In genomic region chr7:27062946-27063345, GRCh38 we compare ENCODE assay signal across 19 cellular contexts. TPM values are rescaled to one million over a fixed set of nuclear protein-coding genes. Genes with fewer than 3 reads are reported as not detected.
"Had no signal": no experiment of that assay in that cellular context is flagged by ENCODE, and none has a peak within 500 bp of the region (broad histone marks: within the 10 kb centered on the region; RNA-seq: fewer than 3 reads in every experiment).

No MANE protein-coding gene starts in this region.

- H3K4me3 ChIP-seq: esophagus squamous epithelium, left ventricle myocardium inferior, lower lobe of right lung, pancreas, smooth muscle cell, suprapubic skin, thyroid gland had no signal

- H3K9me3 ChIP-seq: esophagus squamous epithelium, left ventricle myocardium inferior, lower lobe of right lung, pancreas, suprapubic skin, thyroid gland had no signal

- ATAC-seq: foreskin keratinocyte; lower lobe of right lung; pancreas; right cardiac atrium; stimulated activated effector memory CD8-positive, alpha-beta T cell treated with anti-CD3 and anti-CD28 coated beads, Interleukin-12 subunit alpha, Interleukin-12 subunit beta, amount 100 ng/mL, for 72 hours; stimulated activated naive CD8-positive, alpha-beta T cell treated with anti-CD3 and anti-CD28 coated beads, Interleukin-15, Interleukin-2, amounts not matched to agents 100 U/mL and 50 U/mL, for 24 hours had no signal

- H3K4me2 ChIP-seq: smooth muscle cell had no signal

- H3K27me3 ChIP-seq: esophagus squamous epithelium, foreskin keratinocyte, pancreas, suprapubic skin, thyroid gland had no signal

- H3K27ac ChIP-seq: esophagus squamous epithelium, foreskin keratinocyte, left ventricle myocardium inferior, lower lobe of right lung, pancreas, suprapubic skin, thyroid gland had no signal

- FAIRE-seq: colon, keratinocyte, pancreas, urothelium cell line had no signal

- H3K4me1 ChIP-seq: left ventricle myocardium inferior, lower lobe of right lung, pancreas, suprapubic skin had no signal

- DNase-seq: dermis blood vessel endothelial cell; esophagus squamous epithelium; foreskin keratinocyte; immature natural killer cell; left ventricle myocardium inferior; lower lobe of right lung; occipital lobe; pancreas; right cardiac atrium; stimulated activated CD4-positive, alpha-beta T cell treated with anti-CD3 and anti-CD28 coated beads, Interleukin-4, amount 100 ng/mL, for 1 hour; stimulated activated CD8-positive, alpha-beta memory T cell treated with anti-CD3 and anti-CD28 coated beads, Interleukin-4, amount 100 ng/mL, for 48 hours; stimulated activated naive CD8-positive, alpha-beta T cell treated with anti-CD3 and anti-CD28 coated beads, Interleukin-15, Interleukin-2, amounts not matched to agents 100 U/mL and 50 U/mL, for 24 hours; thyroid gland had no signal

- H3K36me3 ChIP-seq: esophagus squamous epithelium, left ventricle myocardium inferior, lower lobe of right lung, pancreas, suprapubic skin, thyroid gland had no signal

RNA-seq across cellular contexts. Expression of gene HOXA1, which starts 32.9 kb away (rescaled TPM):
- total RNA-seq: left ventricle myocardium inferior, occipital lobe had no signal
- polyA plus RNA-seq: smooth muscle cell had no signal

RNA-seq across cellular contexts. Expression of gene HOXA2, which starts 39.5 kb away (rescaled TPM):
- total RNA-seq: left ventricle myocardium inferior, occipital lobe, smooth muscle cell had no signal
- polyA plus RNA-seq: immature natural killer cell, smooth muscle cell had no signal
